ENCODE assay signal across 2 cellular contexts in genomic region chr11:66050581-66051231, GRCh38.
TF ChIP-seq lines count a peak whose summit lies in the region.

No MANE protein-coding gene starts in this region.

TF ChIP-seq in SK-N-SH, 30 proteins besides CTCF, POLR2A, EP300 and RAD21 (continued from another document):
- TF ChIP-seq POLR2AphosphoS5 (IDR thresholded peaks at IDR 0.05; ENCODE audit: low read depth, low read length) (no peak), IRF3 (IDR thresholded peaks at IDR 0.05; ENCODE audit: low read depth, low read length) (no peak), TAF1 (IDR thresholded peaks at IDR 0.05; ENCODE audit: borderline replicate concordance, low read depth, low read length) (no peak), PBX3 (IDR thresholded peaks at IDR 0.05) (no peak)

TF ChIP-seq in SK-N-SH treated with all-trans-retinoic acid at 6 μM for 48 hours, 23 proteins besides CTCF, POLR2A, EP300 and RAD21 (continued from another document):
- TF ChIP-seq TSHZ2 (CRISPR knock-in tag; IDR thresholded peaks at IDR 0.05) (no peak), RARB (CRISPR knock-in tag; IDR thresholded peaks at IDR 0.05) (no peak), PPARA (CRISPR knock-in tag; IDR thresholded peaks at IDR 0.05; ENCODE audit: borderline replicate concordance) (no peak), ARNTL (CRISPR knock-in tag; IDR thresholded peaks at IDR 0.05; ENCODE audit: borderline replicate concordance, low read depth) (no peak), CSRNP3 (CRISPR knock-in tag; IDR thresholded peaks at IDR 0.05) (no peak), OSR1 (CRISPR knock-in tag; IDR thresholded peaks at IDR 0.05) (no peak)
TF ChIP-seq in SK-N-SH treated with all-trans-retinoic acid at 6 μM for 48 hours: peak in this region for 0.
